Comparison of ENCODE assay signal across 8 cellular contexts in the genomic region with DNA sequence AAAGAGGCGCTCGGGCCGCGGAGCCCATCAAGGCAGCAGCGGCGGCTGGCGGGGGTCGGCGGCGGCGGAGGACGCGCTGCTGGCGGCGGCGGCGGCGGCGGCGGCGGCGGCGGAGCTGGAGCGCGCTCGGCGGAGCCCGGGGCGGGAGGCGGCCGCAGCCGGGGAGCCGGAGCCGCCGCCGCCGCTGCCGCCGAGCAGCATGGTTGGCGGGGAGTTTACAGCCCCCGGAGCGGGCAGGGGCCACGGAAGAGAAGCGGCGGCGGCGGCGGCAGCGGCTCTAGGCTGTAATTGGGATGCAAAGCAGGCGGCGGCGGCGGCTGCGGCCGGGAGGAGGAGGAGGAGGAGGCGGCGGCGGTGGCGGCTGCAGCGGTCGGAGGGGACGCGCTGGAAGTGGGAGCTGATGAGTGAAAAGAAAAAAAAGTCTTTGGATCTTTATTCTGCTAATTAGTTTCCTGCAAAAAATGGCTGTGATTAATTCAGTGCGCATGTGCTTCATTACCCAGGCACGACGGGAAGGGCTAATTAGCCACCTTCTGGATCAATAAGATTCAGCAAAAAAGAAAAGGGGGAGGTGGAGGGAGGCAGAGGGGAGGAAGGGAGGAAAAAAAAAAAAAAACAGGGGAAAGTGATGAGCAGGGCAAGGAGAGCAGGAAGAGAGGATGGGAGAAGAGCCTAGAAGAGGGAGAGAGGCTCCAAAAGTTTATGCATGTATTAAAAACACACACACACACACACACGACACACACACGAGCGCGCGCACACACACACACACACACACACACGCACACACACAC. TPM values are rescaled to one million over a fixed set of nuclear protein-coding genes. Genes with fewer than 3 reads are reported as not detected.
A peak's percentile ranks its signal among the peaks of the same experiment; 100 is the strongest.
DNase-seq lines count a peak whose midpoint lies in the region; ATAC-seq and TF ChIP-seq lines count a peak whose summit lies in the region.

No MANE protein-coding gene starts in this region.

- H3K27ac Mint-ChIP-seq in CD4-positive, alpha-beta T cell = no peak overlapping the region
- peak overlapping the region; percentile 64 for H3K27ac Mint-ChIP-seq in memory B cell

- no peaks in the 10 kb centered on the region for H4K20me1 ChIP-seq in PC-9 (ENCODE audit: insufficient read depth)

- ATAC-seq in CD4-positive, alpha-beta T cell (ENCODE audit: poor library complexity) = no peak
- ATAC-seq in GM19023 (IDR thresholded peaks at IDR 0.05; ENCODE audit: unreplicated experiment) = peak; percentile 27
- ATAC-seq in HG03280 (IDR thresholded peaks at IDR 0.05; ENCODE audit: unreplicated experiment) = peak; percentile 22
- peak; percentile 43 for ATAC-seq in memory B cell (ENCODE audit: low read depth)
- no peak for ATAC-seq in GM18520 (IDR thresholded peaks at IDR 0.05; ENCODE audit: unreplicated experiment)

- peaks cover 39% of the 10 kb centered on the region for H3F3A ChIP-seq in PC-9 (ENCODE audit: insufficient read depth, low read depth)

- H3K4me2 ChIP-seq in PC-9 = peak overlapping the region; percentile 89

- H2AFZ ChIP-seq in PC-9 = peak overlapping the region; percentile 88

- no peaks in the 10 kb centered on the region for H3K9me3 ChIP-seq in CD4-positive, alpha-beta T cell (ENCODE audit: control insufficient read depth, low read length)
- no peaks in the 10 kb centered on the region for H3K9me3 ChIP-seq in PC-9 (ENCODE audit: insufficient read depth, low read depth)
- no peaks in the 10 kb centered on the region for H3K9me3 ChIP-seq in tibial nerve

- H3K9me2 ChIP-seq in PC-9 (ENCODE audit: insufficient read depth) = no peaks in the 10 kb centered on the region

- H3K4me1 ChIP-seq in PC-9 (replicated peaks; ENCODE audit: insufficient read depth) (peaks cover 44% of the 10 kb centered on the region), tibial nerve (peaks cover 0 to 66% (median 28%) of the 10 kb centered on the region in 4 donors)

- H3K27me3 ChIP-seq in CD4-positive, alpha-beta T cell (ENCODE audit: control insufficient read depth, insufficient read depth, low read length) = peaks cover 85% of the 10 kb centered on the region
- H3K27me3 ChIP-seq in PC-9 (ENCODE audit: insufficient read depth, low read depth) (no peaks in the 10 kb centered on the region), tibial nerve (peaks cover 0 to 6% of the 10 kb centered on the region in 2 donors)

- no TSS peak for BruUV-seq in PC-9 (replicated peaks; lab: Mats Ljungman, UMichigan)

- WGBS in tibial nerve, 2 donors = 0% methylated on average over 31 to 43 of the region's 72 CpGs

- H3K4me3 ChIP-seq in PC-9 (peak overlapping the region; percentile 91), coronary artery (peak overlapping the region; percentile 79), tibial nerve (peak overlapping the region; percentile 48 to 83 (median 56))

- H3K36me3 ChIP-seq in PC-9 (ENCODE audit: low read depth) (no peaks in the 10 kb centered on the region), tibial nerve (no peaks in the 10 kb centered on the region)

- H3K4me3 Mint-ChIP-seq in CD4-positive, alpha-beta T cell = peak overlapping the region; percentile 79
- H3K4me3 Mint-ChIP-seq in memory B cell = peak overlapping the region; percentile 88

- no peak for DNase-seq in CD4-positive, alpha-beta T cell
- DNase-seq in PC-9 (peak in 1 of 2 experiments; percentile 34), coronary artery (ENCODE audit: low spot score) (no peak), memory B cell (ENCODE audit: low spot score in 2 of 2) (no peak), tibial nerve (ENCODE audit: low spot score in 2 of 2) (no peak)

- intact Hi-C loops in CD4-positive, alpha-beta T cell (cut with DNase I, micrococcal nuclease) = no loop called here
- intact Hi-C loops in PC-9 (cut with micrococcal nuclease; ENCODE audit: unreplicated experiment) = loop anchor here (10.0 kb wide), 1 partner anchor 394 kb away; no protein-coding TSS in a partner anchor

- TF ChIP-seq CTCF in CD4-positive, alpha-beta T cell (IDR thresholded peaks at IDR 0.05) = no peak
- no peak for TF ChIP-seq CTCF in PC-9 (conservative IDR thresholded peaks at IDR 0.05)
- TF ChIP-seq CTCF in coronary artery (IDR thresholded peaks at IDR 0.05) = no peak
- no peak for TF ChIP-seq CTCF in tibial nerve (IDR thresholded peaks at IDR 0.05)

- H3K9me3 Mint-ChIP-seq in CD4-positive, alpha-beta T cell = no peaks in the 10 kb centered on the region
- no peaks in the 10 kb centered on the region for H3K9me3 Mint-ChIP-seq in memory B cell

- H3K79me2 ChIP-seq in PC-9 (ENCODE audit: low read depth) = peaks cover 33% of the 10 kb centered on the region

- peaks cover 3% of the 10 kb centered on the region for H3K36me3 Mint-ChIP-seq in CD4-positive, alpha-beta T cell (ENCODE audit: low read depth)
- H3K36me3 Mint-ChIP-seq in memory B cell = peaks cover 2% of the 10 kb centered on the region

- POLR2A ChIA-PET in CD4-positive, alpha-beta T cell (lab: Charles Lee) = no interaction called here
- POLR2A ChIA-PET in PC-9 (lab: Charles Lee; ENCODE audit: unreplicated experiment) = no interaction called here

- peaks cover 44% of the 10 kb centered on the region for H3K27me3 Mint-ChIP-seq in CD4-positive, alpha-beta T cell
- peaks cover 18% of the 10 kb centered on the region for H3K27me3 Mint-ChIP-seq in memory B cell

- TF ChIP-seq POLR2A in tibial nerve (IDR thresholded peaks at IDR 0.05) = no peak

- peak in 1 of 2 donors; percentile 34 for TF ChIP-seq EP300 in tibial nerve (IDR thresholded peaks at IDR 0.05)

- H3K27ac ChIP-seq in CD4-positive, alpha-beta T cell (ENCODE audit: low read depth, low read length) = no peak overlapping the region
- H3K27ac ChIP-seq in PC-9 = 0 out of 2 replicates have a peak overlapping the region, but pooled peaks have one; percentile 36
- peak overlapping the region; percentile 98 to 99 for H3K27ac ChIP-seq in coronary artery
- peak overlapping the region; percentile 82 to 99 (median 89) for H3K27ac ChIP-seq in tibial nerve

- peaks cover 31% of the 10 kb centered on the region for H3K4me1 Mint-ChIP-seq in CD4-positive, alpha-beta T cell (ENCODE audit: low read depth)
- H3K4me1 Mint-ChIP-seq in memory B cell = peaks cover 21% of the 10 kb centered on the region

- CTCF ChIA-PET in CD4-positive, alpha-beta T cell (lab: Charles Lee) = no interaction called here
- CTCF ChIA-PET in PC-9 (lab: Charles Lee) = interaction anchor here (0.7 kb wide), 1 partner anchor 10 kb away, joined by 3 read pairs; no protein-coding TSS in a partner anchor

RNA-seq across cellular contexts. Expression of a gene that starts 10.9 kb away (rescaled TPM):
- total RNA-seq in CD4-positive, alpha-beta T cell = under 1 TPM; 0.63 to 0.64 TPM
- total RNA-seq in PC-9 (2021) = 20.5 and 23.1 TPM in 2 replicates
- 10 to 100 TPM; 36.3 to 44.0 (median 38.1) TPM for total RNA-seq in tibial nerve

Comparison
In these comparisons a context has a peak if more than half of its experiments do, and no peak if none do; other contexts are left out.
1. ATAC-seq: peak in GM19023 (single experiment), HG03280 (single experiment) and memory B cell (single experiment); none in CD4-positive, alpha-beta T cell (single experiment) and GM18520 (single experiment).
2. RNA of a gene that starts 10.9 kb away (total RNA-seq): 36.3 to 44.0 TPM in tibial nerve and 20.5 to 23.1 TPM in PC-9; 0.63 to 0.64 TPM in CD4-positive, alpha-beta T cell; every median in the first group is over 10 times any median in the second.
3. Peak in every context shown above with its lines, with median percentiles within 50 percentile points of each other: H3K4me3 ChIP-seq.